ENCODE assay signal across 1 cellular context in the genomic region with DNA sequence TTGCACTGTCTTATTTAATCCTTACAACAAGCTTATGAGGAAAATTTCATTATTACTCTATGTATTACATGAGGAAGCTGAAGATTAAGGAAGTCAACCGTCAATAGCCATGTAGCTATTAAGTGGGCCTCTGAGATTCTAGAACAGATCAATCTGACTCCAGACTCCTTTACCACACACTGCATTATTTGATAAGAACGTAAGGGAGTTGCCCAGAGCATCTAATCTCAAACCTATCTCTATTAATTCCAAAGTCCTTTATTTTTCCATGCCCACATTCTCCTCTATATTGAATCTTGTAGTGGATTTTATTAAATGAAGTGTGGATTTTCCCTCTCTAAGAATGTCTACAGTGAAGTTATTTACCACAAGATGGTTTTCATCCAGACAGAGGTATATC.
TF ChIP-seq lines count a peak whose summit lies in the region.

No MANE protein-coding gene starts in this region.

TF ChIP-seq in HCT116, 20 proteins besides CTCF, POLR2A, EP300 and RAD21:
- TF ChIP-seq EZH2 (IDR thresholded peaks at IDR 0.05) (no peak), JUND (IDR thresholded peaks at IDR 0.05) (no peak), CBX3 (IDR thresholded peaks at IDR 0.05; ENCODE audit: low read depth) (no peak), FOSL1 (IDR thresholded peaks at IDR 0.05; ENCODE audit: low read depth) (no peak), EZH2phosphoT487 (IDR thresholded peaks at IDR 0.05; ENCODE audit: borderline replicate concordance) (no peak), POLR2AphosphoS5 (IDR thresholded peaks at IDR 0.05; ENCODE audit: low read depth, low read length) (no peak; the same call in 1 of the 2 replicates), ZFX (IDR thresholded peaks at IDR 0.05) (no peak), SRF (IDR thresholded peaks at IDR 0.05; ENCODE audit: low read depth) (no peak)
